Comparison of ENCODE assay signal across 11 cellular contexts in the genomic region with DNA sequence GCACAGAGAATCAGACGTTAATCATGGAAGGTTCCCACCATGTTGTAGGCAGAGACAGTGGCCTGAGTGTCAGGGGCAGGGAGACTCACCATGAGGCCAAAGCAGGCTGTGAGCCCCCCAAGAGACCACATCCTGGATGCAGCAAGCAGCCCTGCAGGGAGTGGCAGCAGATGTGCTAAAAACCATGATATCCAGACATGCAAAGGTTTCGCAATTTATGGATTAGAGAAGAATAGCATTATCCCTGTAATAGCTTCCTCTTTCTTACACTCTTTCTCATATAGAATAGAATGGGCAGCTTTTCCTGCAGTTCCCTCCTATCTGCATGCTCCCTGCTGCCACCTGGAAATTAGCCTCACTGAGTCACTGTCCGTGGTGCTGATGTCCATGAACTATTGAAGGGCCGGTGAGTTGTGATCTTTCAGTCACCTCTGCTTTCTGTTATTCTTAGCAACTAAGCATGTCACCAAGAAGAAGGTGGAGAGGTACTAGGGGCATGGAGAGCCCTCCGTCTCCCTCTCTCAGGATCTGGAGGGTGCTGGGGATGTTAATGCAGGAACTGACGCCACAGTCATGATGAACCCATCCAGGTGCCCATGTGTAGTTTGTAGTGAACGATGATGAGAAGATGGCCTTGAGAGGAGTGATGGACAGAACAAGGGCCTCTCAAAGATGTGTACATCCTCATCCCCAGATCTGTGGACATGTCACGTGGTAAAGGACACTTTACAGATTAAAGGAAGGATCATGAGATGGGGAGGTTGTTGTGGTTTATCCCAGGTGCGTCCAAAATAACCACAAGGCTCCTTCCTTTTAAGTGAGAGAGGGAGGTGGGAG. TPM values are rescaled to one million over a fixed set of nuclear protein-coding genes. Genes with fewer than 3 reads are reported as not detected.
DNase-seq lines count a peak whose midpoint lies in the region; TF ChIP-seq lines count a peak whose summit lies in the region.
"Had no signal": no experiment of that assay in that cellular context is flagged by ENCODE, and none has a peak within 500 bp of the region (broad histone marks: within the 10 kb centered on the region; RNA-seq: fewer than 3 reads in every experiment).

No MANE protein-coding gene starts in this region.

- no peak overlapping the region for H3K4me2 ChIP-seq in MM.1S (ENCODE audit: low read depth, low read length)

- no peaks in the 10 kb centered on the region for H4K20me1 ChIP-seq in MM.1S (ENCODE audit: insufficient read depth, low read length)

- H3K9me3 ChIP-seq in MM.1S (replicated peaks; ENCODE audit: insufficient read depth, low read length): no peaks in the 10 kb centered on the region
- H3K9me3 ChIP-seq in liver (ENCODE audit: control insufficient read depth in 4 of 4, low read length in 3 of 4): no peaks in the 10 kb centered on the region

- DNase-seq in GM03348 (ENCODE audit: low spot score) (peak; percentile 33), MM.1S (peak; percentile 27), astrocyte of the hippocampus (ENCODE audit: low read depth, low spot score) (peak; percentile 51), NCI-H510A (lab: John Stamatoyannopoulos, UW) (no peak), NCI-H774 (lab: John Stamatoyannopoulos, UW) (no peak), activated gamma-delta T cell treated with Interleukin-2 at 50 U/mL for 16 hours (no peak)
- DNase-seq: GF-D8 had no signal

- TF ChIP-seq CTCF in MM.1S (IDR thresholded peaks at IDR 0.05; ENCODE audit: low read length): no peak
- TF ChIP-seq CTCF in liver (IDR thresholded peaks at IDR 0.05; ENCODE audit: low read depth, low read length, missing input control): no peak

- H3K4me1 ChIP-seq in MM.1S (ENCODE audit: low read length): no peaks in the 10 kb centered on the region
- H3K4me1 ChIP-seq in liver (ENCODE audit: control insufficient read depth in 4 of 4, insufficient read depth in 4 of 4, low read length in 3 of 4): peaks cover 0 to 2% (median 0%) of the 10 kb centered on the region in 4 donors

- no peak overlapping the region for H2AFZ ChIP-seq in MM.1S (ENCODE audit: low read length)

- 40% methylated on average over 9 of the region's 9 CpGs for WGBS in liver

- no peaks in the 10 kb centered on the region for H3K36me3 ChIP-seq in MM.1S (replicated peaks; ENCODE audit: insufficient read depth, low read length)
- no peaks in the 10 kb centered on the region for H3K36me3 ChIP-seq in liver (ENCODE audit: control insufficient read depth in 4 of 4, insufficient read depth in 3 of 4, low read depth in 1 of 4, low read length in 3 of 4)

- no peak for TF ChIP-seq RAD21 in liver (IDR thresholded peaks at IDR 0.05)

- H3K4me3 ChIP-seq in MM.1S (ENCODE audit: low read length) (no peak overlapping the region), liver (ENCODE audit: low read depth in 1 of 3, low read length in 3 of 3) (no peak overlapping the region)

- H3K79me2 ChIP-seq in MM.1S (ENCODE audit: low read length): no peaks in the 10 kb centered on the region

- H3K27ac ChIP-seq in MM.1S (ENCODE audit: low read length) (no peak overlapping the region), liver (ENCODE audit: low read depth in 1 of 2, low read length in 2 of 2) (no peak overlapping the region)

- H3K9me2 ChIP-seq in MM.1S (replicated peaks; ENCODE audit: insufficient read depth, low read length): no peaks in the 10 kb centered on the region

- peaks cover 75% of the 10 kb centered on the region for H3K27me3 ChIP-seq in MM.1S (replicated peaks; ENCODE audit: insufficient read depth, low read length)
- H3K27me3 ChIP-seq in liver (ENCODE audit: control insufficient read depth in 4 of 4, insufficient read depth in 4 of 4, low read length in 3 of 4): peaks cover 0 to 3% (median 0%) of the 10 kb centered on the region in 4 donors

- H3K9ac ChIP-seq in MM.1S (ENCODE audit: low read length): no peak overlapping the region
- H3K9ac ChIP-seq in liver (ENCODE audit: low read depth in 1 of 2, low read length in 2 of 2): no peak overlapping the region

- no peaks in the 10 kb centered on the region for H3F3A ChIP-seq in MM.1S (ENCODE audit: insufficient read depth, low read length)

TF ChIP-seq in liver, 16 proteins besides CTCF, POLR2A, EP300 and RAD21:
- TF ChIP-seq, protein P1, sequence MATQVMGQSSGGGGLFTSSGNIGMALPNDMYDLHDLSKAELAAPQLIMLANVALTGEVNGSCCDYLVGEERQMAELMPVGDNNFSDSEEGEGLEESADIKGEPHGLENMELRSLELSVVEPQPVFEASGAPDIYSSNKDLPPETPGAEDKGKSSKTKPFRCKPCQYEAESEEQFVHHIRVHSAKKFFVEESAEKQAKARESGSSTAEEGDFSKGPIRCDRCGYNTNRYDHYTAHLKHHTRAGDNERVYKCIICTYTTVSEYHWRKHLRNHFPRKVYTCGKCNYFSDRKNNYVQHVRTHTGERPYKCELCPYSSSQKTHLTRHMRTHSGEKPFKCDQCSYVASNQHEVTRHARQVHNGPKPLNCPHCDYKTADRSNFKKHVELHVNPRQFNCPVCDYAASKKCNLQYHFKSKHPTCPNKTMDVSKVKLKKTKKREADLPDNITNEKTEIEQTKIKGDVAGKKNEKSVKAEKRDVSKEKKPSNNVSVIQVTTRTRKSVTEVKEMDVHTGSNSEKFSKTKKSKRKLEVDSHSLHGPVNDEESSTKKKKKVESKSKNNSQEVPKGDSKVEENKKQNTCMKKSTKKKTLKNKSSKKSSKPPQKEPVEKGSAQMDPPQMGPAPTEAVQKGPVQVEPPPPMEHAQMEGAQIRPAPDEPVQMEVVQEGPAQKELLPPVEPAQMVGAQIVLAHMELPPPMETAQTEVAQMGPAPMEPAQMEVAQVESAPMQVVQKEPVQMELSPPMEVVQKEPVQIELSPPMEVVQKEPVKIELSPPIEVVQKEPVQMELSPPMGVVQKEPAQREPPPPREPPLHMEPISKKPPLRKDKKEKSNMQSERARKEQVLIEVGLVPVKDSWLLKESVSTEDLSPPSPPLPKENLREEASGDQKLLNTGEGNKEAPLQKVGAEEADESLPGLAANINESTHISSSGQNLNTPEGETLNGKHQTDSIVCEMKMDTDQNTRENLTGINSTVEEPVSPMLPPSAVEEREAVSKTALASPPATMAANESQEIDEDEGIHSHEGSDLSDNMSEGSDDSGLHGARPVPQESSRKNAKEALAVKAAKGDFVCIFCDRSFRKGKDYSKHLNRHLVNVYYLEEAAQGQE (IDR thresholded peaks at IDR 0.05): peak; percentile 98
- TF ChIP-seq HNF4A (conservative IDR thresholded peaks at IDR 0.05): no peak

RNA-seq across cellular contexts. Expression of a gene that starts 9.9 kb away (rescaled TPM):
- total RNA-seq in liver: 1 to 10 TPM in 1 of 2 donors, under 1 TPM in 1; 0.84 to 2.2 TPM
- under 1 TPM; 0.63 to 0.75 TPM for polyA plus RNA-seq in liver
- total RNA-seq: astrocyte, glomerular endothelial cell had no signal
- polyA plus RNA-seq: neural cell had no signal

RNA-seq across cellular contexts. Expression of a gene that starts 41.0 kb away (rescaled TPM):
- total RNA-seq in liver: 1 to 10 TPM; 1.8 to 2.5 TPM
- 1 to 10 TPM in 1 of 2 donors, under 1 TPM in 1; 0.58 to 1.8 TPM for polyA plus RNA-seq in liver

Comparison
In these comparisons a context has a peak if more than half of its experiments do, and no peak if none do; other contexts are left out.
1. DNase-seq: peak in GM03348 (single experiment), MM.1S (single experiment) and astrocyte of the hippocampus (single experiment); none in NCI-H510A (single experiment), NCI-H774 (single experiment) and activated gamma-delta T cell treated with Interleukin-2 at 50 U/mL for 16 hours (single experiment).